Comparison of ENCODE assay signal across 25 cellular contexts in genomic region chr5:37002176-37002751, GRCh38.
DNase-seq lines count a peak whose midpoint lies in the region; ATAC-seq, FAIRE-seq and TF ChIP-seq lines count a peak whose summit lies in the region.
"Had no signal": no experiment of that assay in that cellular context is flagged by ENCODE, and none has a peak within 500 bp of the region (broad histone marks: within the 10 kb centered on the region; RNA-seq: fewer than 3 reads in every experiment).

No MANE protein-coding gene starts in this region.

- TF ChIP-seq EP300 in HepG2 (IDR thresholded peaks at IDR 0.05; ENCODE audit: low read depth in 2 of 2, low read length in 2 of 2) (no peak), HepG2 (CRISPR knock-in tag; IDR thresholded peaks at IDR 0.05; ENCODE audit: borderline replicate concordance) (no peak)

- no peaks in the 10 kb centered on the region for H3K9me3 ChIP-seq in CD8-positive, alpha-beta T cell (ENCODE audit: low read length)
- H3K9me3 ChIP-seq in HEK293 (ENCODE audit: control insufficient read depth, insufficient read depth, low read depth, low read length): no peaks in the 10 kb centered on the region
- no peaks in the 10 kb centered on the region for H3K9me3 ChIP-seq in HepG2 (ENCODE audit: low read length)
- H3K9me3 ChIP-seq: breast epithelium, gastroesophageal sphincter, prostate gland, transverse colon had no signal

- no peak overlapping the region for H3K9ac ChIP-seq in HepG2 (ENCODE audit: insufficient read depth, low read depth, low read length)

- peaks cover 76% of the 10 kb centered on the region for H3K36me3 Mint-ChIP-seq in CD8-positive, alpha-beta T cell
- H3K36me3 Mint-ChIP-seq in T-cell: peaks cover 32% of the 10 kb centered on the region

- TF ChIP-seq RAD21 in HepG2 (CRISPR knock-in tag; IDR thresholded peaks at IDR 0.05): no peak

- ATAC-seq in CD8-positive, alpha-beta T cell: no peak
- ATAC-seq in T-cell (replicated peaks in 1 of 4) (no peak), HepG2 (peak; percentile 98), HG03280 (IDR thresholded peaks at IDR 0.05; ENCODE audit: unreplicated experiment) (no peak)
- ATAC-seq: activated CD8-positive, alpha-beta T cell treated with anti-CD3 and anti-CD28 coated beads for 36 hours; gastroesophageal sphincter; Right ventricle myocardium inferior had no signal

- CTCF ChIA-PET in CD8-positive, alpha-beta T cell (lab: Charles Lee): no interaction called here
- CTCF ChIA-PET in HEK293 (lab: Yijun Ruan, JAX) (interaction anchor here (0.8 to 1.0 kb wide), 3 partner anchors 132 to 263 kb away, joined by 3 to 4 read pairs (median 3); no protein-coding TSS in a partner anchor), T-cell (lab: Charles Lee) (no interaction called here), HepG2 (lab: Yijun Ruan, JAX; ENCODE audit: low intra/inter-chr PET ratio, low total read pairs) (no interaction called here)

- in situ Hi-C loops in HepG2 (cut with HindIII; ENCODE audit: extremely low pct_ligation_motif_present, low pct_unique_long_range_greater_than_20kb): loop anchor here (10.0 kb wide), 1 partner anchor 267 kb away; no protein-coding TSS in a partner anchor

- H3K27ac ChIP-seq in CD8-positive, alpha-beta T cell (ENCODE audit: low read depth, low read length): no peak overlapping the region
- H3K27ac ChIP-seq in HEK293 (ENCODE audit: extremely low read depth, low read depth, low read length): no peak overlapping the region
- peak overlapping the region; percentile 40 for H3K27ac ChIP-seq in HepG2 (ENCODE audit: extremely low read length, insufficient read depth, low read length)
- H3K27ac ChIP-seq: breast epithelium, coronary artery, gastroesophageal sphincter, transverse colon had no signal

- peak; percentile 81 for FAIRE-seq in HepG2 (lab: Jason Lieb, UNC)
- FAIRE-seq: GM18507 had no signal

- no TSS peak for BruUV-seq in HepG2 (replicated peaks; lab: Mats Ljungman, UMichigan)

- no peak for TF ChIP-seq CTCF in CD8-positive, alpha-beta T cell (IDR thresholded peaks at IDR 0.05)
- TF ChIP-seq CTCF in HEK293 (tag by site-specific recombination; IDR thresholded peaks at IDR 0.05): no peak
- peak; percentile 31 for TF ChIP-seq CTCF in HepG2 (CRISPR knock-in tag; IDR thresholded peaks at IDR 0.05)

- H3K79me2 ChIP-seq in HepG2 (ENCODE audit: insufficient read depth, low read length): no peaks in the 10 kb centered on the region

- H3K4me1 Mint-ChIP-seq in CD8-positive, alpha-beta T cell (ENCODE audit: low read depth): no peaks in the 10 kb centered on the region
- no peaks in the 10 kb centered on the region for H3K4me1 Mint-ChIP-seq in T-cell

- intact Hi-C loops in CD8-positive, alpha-beta T cell (cut with DNase I, micrococcal nuclease): loop anchor here in 1 of 2 experiments (2.0 to 10.0 kb wide), 2 partner anchors 15 to 57 kb away; no protein-coding TSS in a partner anchor
- intact Hi-C loops in HepG2 (cut with micrococcal nuclease; ENCODE audit: unreplicated experiment): loop anchor here (1.0 to 5.0 kb wide), 2 partner anchors 125 to 225 kb away; partner anchors contain the start of gene NIPBL

- no peaks in the 10 kb centered on the region for H3K9me3 Mint-ChIP-seq in CD8-positive, alpha-beta T cell
- H3K9me3 Mint-ChIP-seq in T-cell: no peaks in the 10 kb centered on the region
- H3K9me3 Mint-ChIP-seq: activated CD8-positive, alpha-beta T cell treated with anti-CD3 and anti-CD28 coated beads for 36 hours had no signal

- peaks cover 16% of the 10 kb centered on the region for H3K36me3 ChIP-seq in CD8-positive, alpha-beta T cell (ENCODE audit: insufficient read depth, low read length)
- H3K36me3 ChIP-seq in HEK293 (ENCODE audit: control insufficient read depth in 2 of 2, insufficient read depth in 1 of 2, low read length in 2 of 2) (peaks cover 30 to 34% of the 10 kb centered on the region in 2 experiments), HepG2 (replicated peaks in 1 of 2; ENCODE audit: control insufficient read depth in 1 of 2, insufficient read depth in 2 of 2, low read length in 2 of 2) (peaks cover 0 to 17% of the 10 kb centered on the region in 2 experiments; a peak in 3 of 5 replicates)
- H3K36me3 ChIP-seq: prostate gland had no signal

- 82% methylated on average over 1 of the region's 1 CpG for WGBS in HepG2 (ENCODE audit: low lambda C conversion rate)

- H2AFZ ChIP-seq in HepG2 (ENCODE audit: low read length): no peak overlapping the region

- H3K4me2 ChIP-seq in HepG2 (ENCODE audit: low read depth, low read length): no peak overlapping the region

- no peak for TF ChIP-seq POLR2A in HepG2 (IDR thresholded peaks at IDR 0.05; ENCODE audit: insufficient read depth in 1 of 2, low read depth in 2 of 2, low read length in 2 of 2)

- H3K27ac Mint-ChIP-seq in CD8-positive, alpha-beta T cell: peak overlapping the region; percentile 11
- peak overlapping the region; percentile 35 to 62 for H3K27ac Mint-ChIP-seq in T-cell
- H3K27ac Mint-ChIP-seq: activated CD8-positive, alpha-beta T cell treated with anti-CD3 and anti-CD28 coated beads for 36 hours had no signal

- H3K4me1 ChIP-seq in CD8-positive, alpha-beta T cell (ENCODE audit: insufficient read depth, low read length): no peaks in the 10 kb centered on the region
- H3K4me1 ChIP-seq in HEK293 (ENCODE audit: control insufficient read depth, insufficient read depth, low read length) (peaks cover 11% of the 10 kb centered on the region; the same call in 1 of the 2 replicates), HepG2 (ENCODE audit: insufficient read depth, low read length) (peaks cover 19% of the 10 kb centered on the region)
- H3K4me1 ChIP-seq: breast epithelium, prostate gland, transverse colon had no signal

- no peak overlapping the region for H3K4me3 Mint-ChIP-seq in CD8-positive, alpha-beta T cell
- H3K4me3 Mint-ChIP-seq in T-cell: no peak overlapping the region
- H3K4me3 Mint-ChIP-seq: activated CD8-positive, alpha-beta T cell treated with anti-CD3 and anti-CD28 coated beads for 36 hours had no signal

- POLR2A ChIA-PET in CD8-positive, alpha-beta T cell (lab: Charles Lee): no interaction called here
- POLR2A ChIA-PET in HEK293 (lab: Yijun Ruan, JAX): interaction anchor here (1.2 kb wide), 1 partner anchor 258 kb away, joined by 3 read pairs; no protein-coding TSS in a partner anchor
- POLR2A ChIA-PET in T-cell (lab: Charles Lee): interaction anchor here in 1 of 2 donors (0.6 kb wide), 1 partner anchor 16 kb away, joined by 4 read pairs; no protein-coding TSS in a partner anchor
- POLR2A ChIA-PET in HepG2 (lab: Yijun Ruan, JAX): no interaction called here

- H4K20me1 ChIP-seq in HepG2 (ENCODE audit: insufficient read depth, low read length): 0 out of 2 replicates have a peak, but pooled peaks cover 8% of the 10 kb centered on the region

- no peaks in the 10 kb centered on the region for H3K27me3 Mint-ChIP-seq in CD8-positive, alpha-beta T cell (ENCODE audit: low read depth)
- no peaks in the 10 kb centered on the region for H3K27me3 Mint-ChIP-seq in T-cell
- H3K27me3 Mint-ChIP-seq: activated CD8-positive, alpha-beta T cell treated with anti-CD3 and anti-CD28 coated beads for 36 hours had no signal

- no peaks in the 10 kb centered on the region for H3K27me3 ChIP-seq in CD8-positive, alpha-beta T cell (ENCODE audit: insufficient read depth, low read length)
- no peaks in the 10 kb centered on the region for H3K27me3 ChIP-seq in HepG2 (ENCODE audit: control insufficient read depth in 1 of 2, insufficient read depth in 2 of 2, low read length in 2 of 2)
- H3K27me3 ChIP-seq: breast epithelium, gastroesophageal sphincter, transverse colon had no signal

- H3K4me3 ChIP-seq in CD8-positive, alpha-beta T cell (ENCODE audit: low read depth, low read length): no peak overlapping the region
- H3K4me3 ChIP-seq in HEK293 (ENCODE audit: low read depth, low read length): no peak overlapping the region
- H3K4me3 ChIP-seq in HepG2 (replicated peaks in 1 of 3; ENCODE audit: insufficient read depth in 1 of 3, low read depth in 2 of 3, low read length in 3 of 3): no peak overlapping the region
- H3K4me3 ChIP-seq: breast epithelium, coronary artery, gastroesophageal sphincter, prostate gland, transverse colon had no signal

- DNase-seq in CD8-positive, alpha-beta T cell: no peak
- DNase-seq in T-cell: no peak
- peak; percentile 68 for DNase-seq in HepG2 (ENCODE audit: low spot score)
- DNase-seq in NCI-H446 (lab: John Stamatoyannopoulos, UW): no peak
- DNase-seq in hypothalamus (lab: John Stamatoyannopoulos, UW): no peak
- DNase-seq in amniotic stem cell (lab: John Stamatoyannopoulos, UW): no peak
- DNase-seq: activated CD4-positive, CD25-positive, alpha-beta regulatory T cell treated with anti-CD3 and anti-CD28 coated beads, Interleukin-2, amount 50 U/mL, for 72 hours; activated CD8-positive, alpha-beta T cell treated with anti-CD3 and anti-CD28 coated beads for 36 hours; activated naive CD4-positive, alpha-beta T cell; GDM1; kidney; NCI-H1105; NCI-H2029 treated with DMSO at 0.1 percent for 48 hours; NCI-H2227 treated with DMSO at 0.1 percent for 48 hours; OCI-M1; stimulated activated CD8-positive, alpha-beta memory T cell treated with anti-CD3 and anti-CD28 coated beads, Interleukin-4, amount 100 ng/mL, for 48 hours; transverse colon had no signal

TF ChIP-seq in HepG2, 621 proteins besides CTCF, POLR2A, EP300 and RAD21 (continues in another document):
- TF ChIP-seq SOX13 (IDR thresholded peaks at IDR 0.05) (no peak), SOX13 (CRISPR knock-in tag; conservative IDR thresholded peaks at IDR 0.05 in 1 of 2, IDR thresholded peaks at IDR 0.05 in 1 of 2) (peak in 1 of 2 experiments; percentile 47; a peak in 2 of 4 replicates), ATM (IDR thresholded peaks at IDR 0.05; ENCODE audit: borderline replicate concordance) (no peak), TCF7L2 (IDR thresholded peaks at IDR 0.05; ENCODE audit: low read depth, low read length) (peak; percentile 62), ZBTB33 (CRISPR knock-in tag; IDR thresholded peaks at IDR 0.05) (no peak), RARA (CRISPR knock-in tag; IDR thresholded peaks at IDR 0.05) (peak; percentile 43; the same call in 1 of the 2 replicates)
